ENCODE assay signal across 19 cellular contexts in the genomic region with DNA sequence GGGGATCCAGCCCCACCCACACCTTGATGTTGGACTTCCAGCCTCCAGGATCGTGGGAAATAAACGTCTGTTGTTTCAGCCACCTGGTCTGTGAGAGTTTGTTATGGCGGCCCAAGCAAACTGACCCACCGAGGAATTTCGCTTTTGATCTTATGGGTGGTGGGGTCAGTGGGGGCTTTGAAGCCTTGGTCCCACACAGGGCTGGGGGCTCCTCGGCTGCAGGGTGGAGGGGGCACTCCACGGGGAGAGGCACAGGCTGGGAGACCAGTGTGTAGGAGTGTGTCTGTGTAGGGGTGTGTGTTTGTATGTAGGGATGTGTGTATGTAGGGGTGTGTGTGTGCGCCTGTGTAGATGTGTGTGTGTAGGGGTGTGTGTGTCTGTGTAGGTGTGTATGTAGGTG.
"Had no signal": no experiment of that assay in that cellular context is flagged by ENCODE, and none has a peak within 500 bp of the region (broad histone marks: within the 10 kb centered on the region; RNA-seq: fewer than 3 reads in every experiment).

No MANE protein-coding gene starts in this region.

- H3K4me1 Mint-ChIP-seq: immature natural killer cell had no signal

- H3K4me3 Mint-ChIP-seq: dendritic cell treated with granulocyte-macrophage colony-stimulating factor and Interleukin-4, amounts not matched to agents 40 ng/mL and 50 ng/mL, for 4 days; effector memory CD8-positive, alpha-beta T cell; immature natural killer cell; memory B cell; naive B cell; nephron progenitor cell had no signal

- H3K36me3 ChIP-seq: esophagus muscularis mucosa, gastrocnemius medialis, left lung, lower lobe of right lung, ovary, right atrium auricular region, tibial artery, upper lobe of right lung, vagina had no signal

- DNase-seq: effector memory CD8-positive, alpha-beta T cell; gastrocnemius medialis; immature natural killer cell; left lung; lower lobe of right lung; naive B cell; nephron progenitor cell; ovary; small intestine; stimulated activated CD4-positive, alpha-beta T cell treated with anti-CD3 and anti-CD28 coated beads, Interleukin-12 subunit alpha, Interleukin-12 subunit beta, amount 100 ng/mL, for 4 hours; stimulated activated naive CD4-positive, alpha-beta T cell treated with Interleukin-2 at 50 U/mL for 16 hours; tibial artery; upper lobe of right lung had no signal

- H3K27me3 ChIP-seq: gastrocnemius medialis, ovary, right atrium auricular region, upper lobe of right lung, vagina had no signal

- H3K9me3 ChIP-seq: esophagus muscularis mucosa, gastrocnemius medialis, left lung, lower lobe of right lung, ovary, right atrium auricular region, tibial artery, upper lobe of right lung, vagina had no signal

- H3K4me3 ChIP-seq: esophagus muscularis mucosa, gastrocnemius medialis, left lung, lower lobe of right lung, ovary, right atrium auricular region, tibial artery, upper lobe of right lung, vagina had no signal

- H3K27ac ChIP-seq: epithelial cell of prostate, esophagus muscularis mucosa, gastrocnemius medialis, left lung, lower lobe of right lung, ovary, right atrium auricular region, tibial artery, upper lobe of right lung, vagina had no signal

- H3K27ac Mint-ChIP-seq: dendritic cell treated with granulocyte-macrophage colony-stimulating factor and Interleukin-4, amounts not matched to agents 40 ng/mL and 50 ng/mL, for 4 days; effector memory CD8-positive, alpha-beta T cell; immature natural killer cell; memory B cell; nephron progenitor cell had no signal

- H3K9me3 Mint-ChIP-seq: effector memory CD8-positive, alpha-beta T cell; immature natural killer cell; memory B cell had no signal

- ATAC-seq: effector memory CD8-positive, alpha-beta T cell; gastrocnemius medialis; left lung; lower lobe of right lung; upper lobe of right lung had no signal

- H3K4me1 ChIP-seq: esophagus muscularis mucosa, gastrocnemius medialis, left lung, lower lobe of right lung, right atrium auricular region, tibial artery, upper lobe of right lung, vagina had no signal

- H3K36me3 Mint-ChIP-seq: immature natural killer cell, memory B cell, naive B cell had no signal
